Comparison of ENCODE assay signal across 8 cellular contexts in genomic region chr19:12786149-12786870, GRCh38. TPM values are rescaled to one million over a fixed set of nuclear protein-coding genes. Genes with fewer than 3 reads are reported as not detected.
DNase-seq lines count a peak whose midpoint lies in the region; ATAC-seq and TF ChIP-seq lines count a peak whose summit lies in the region.

No MANE protein-coding gene starts in this region.

- no peak for ATAC-seq in activated naive CD8-positive, alpha-beta T cell treated with anti-CD3 and anti-CD28 coated beads, Interleukin-2, amount 50 U/mL, for 24 hours
- no peak for ATAC-seq in thoracic aorta (ENCODE audit: insufficient number of reproducible peaks, low FRiP score, low read depth)
- no peak for ATAC-seq in HG03520 (IDR thresholded peaks at IDR 0.05; ENCODE audit: unreplicated experiment)

- no peaks in the 10 kb centered on the region for H3K9me3 Mint-ChIP-seq in activated naive CD8-positive, alpha-beta T cell treated with anti-CD3 and anti-CD28 coated beads, Interleukin-2, amount 50 U/mL, for 24 hours

- no peak overlapping the region for H3K4me3 Mint-ChIP-seq in activated naive CD8-positive, alpha-beta T cell treated with anti-CD3 and anti-CD28 coated beads, Interleukin-2, amount 50 U/mL, for 24 hours

- H3K9me3 ChIP-seq in liver (ENCODE audit: control insufficient read depth in 4 of 4, low read length in 3 of 4) (no peaks in the 10 kb centered on the region), thoracic aorta (no peaks in the 10 kb centered on the region)

- H3K36me3 Mint-ChIP-seq in activated naive CD8-positive, alpha-beta T cell treated with anti-CD3 and anti-CD28 coated beads, Interleukin-2, amount 50 U/mL, for 24 hours (ENCODE audit: low read depth): no peaks in the 10 kb centered on the region

- H3K4me3 ChIP-seq in liver (ENCODE audit: low read depth in 1 of 3, low read length in 3 of 3) (no peak overlapping the region), thoracic aorta (peak overlapping the region; percentile 11)

- H3K27me3 ChIP-seq in liver (ENCODE audit: control insufficient read depth in 4 of 4, insufficient read depth in 4 of 4, low read length in 3 of 4) (no peaks in the 10 kb centered on the region), thoracic aorta (replicated peaks; ENCODE audit: insufficient read depth) (no peaks in the 10 kb centered on the region)

- peaks cover 53% of the 10 kb centered on the region for H3K4me1 Mint-ChIP-seq in activated naive CD8-positive, alpha-beta T cell treated with anti-CD3 and anti-CD28 coated beads, Interleukin-2, amount 50 U/mL, for 24 hours

- no peaks in the 10 kb centered on the region for H3K36me3 ChIP-seq in liver (ENCODE audit: control insufficient read depth in 4 of 4, insufficient read depth in 3 of 4, low read depth in 1 of 4, low read length in 3 of 4)
- no peaks in the 10 kb centered on the region for H3K36me3 ChIP-seq in thoracic aorta

- H3K9ac ChIP-seq in liver (ENCODE audit: low read depth in 1 of 2, low read length in 2 of 2): no peak overlapping the region

- DNase-seq in NCI-H2196 (lab: John Stamatoyannopoulos, UW; ENCODE audit: unreplicated experiment) (peak; percentile 61), NCI-H2196 treated with DMSO at 0.1 percent for 48 hours (lab: John Stamatoyannopoulos, UW; ENCODE audit: unreplicated experiment) (no peak), thoracic aorta (ENCODE audit: low spot score) (no peak), DMS53 treated with DMSO at 0.1 percent for 48 hours (lab: John Stamatoyannopoulos, UW; ENCODE audit: unreplicated experiment) (no peak), NCI-H1930 (lab: John Stamatoyannopoulos, UW) (no peak)
- DNase-seq in activated naive CD8-positive, alpha-beta T cell treated with anti-CD3 and anti-CD28 coated beads, Interleukin-2, amount 50 U/mL, for 24 hours: no peak

- no peak for TF ChIP-seq RAD21 in liver (IDR thresholded peaks at IDR 0.05)

- no peaks in the 10 kb centered on the region for H3K27me3 Mint-ChIP-seq in activated naive CD8-positive, alpha-beta T cell treated with anti-CD3 and anti-CD28 coated beads, Interleukin-2, amount 50 U/mL, for 24 hours

- 56% methylated on average over 18 of the region's 18 CpGs for WGBS in liver

- H3K27ac Mint-ChIP-seq in activated naive CD8-positive, alpha-beta T cell treated with anti-CD3 and anti-CD28 coated beads, Interleukin-2, amount 50 U/mL, for 24 hours: peak overlapping the region; percentile 79

- TF ChIP-seq CTCF in liver (IDR thresholded peaks at IDR 0.05; ENCODE audit: low read depth, low read length, missing input control) (no peak), thoracic aorta (IDR thresholded peaks at IDR 0.05) (no peak)

- peak overlapping the region; percentile 67 to 86 for H3K27ac ChIP-seq in liver (ENCODE audit: low read depth in 1 of 2, low read length in 2 of 2)
- H3K27ac ChIP-seq in thoracic aorta: peak overlapping the region; percentile 99 to 100

- peaks cover 11 to 52% (median 31%) of the 10 kb centered on the region in 4 donors for H3K4me1 ChIP-seq in liver (ENCODE audit: control insufficient read depth in 4 of 4, insufficient read depth in 4 of 4, low read length in 3 of 4)
- peaks cover 53 to 74% of the 10 kb centered on the region in 2 donors for H3K4me1 ChIP-seq in thoracic aorta (ENCODE audit: control insufficient read depth in 1 of 2, low read depth in 2 of 2)

TF ChIP-seq in liver, 16 proteins besides CTCF, POLR2A, EP300 and RAD21:
- peak; percentile 10 for TF ChIP-seq SP1 (IDR thresholded peaks at IDR 0.05)
- TF ChIP-seq TAF1 (conservative IDR thresholded peaks at IDR 0.05): no peak
- no peak for TF ChIP-seq REST (IDR thresholded peaks at IDR 0.05)

RNA-seq across cellular contexts. Expression of gene JUNB, which starts 5.0 kb away (rescaled TPM):
- 10 to 100 TPM; 68.6 to 79.2 TPM for total RNA-seq in liver
- 10 to 100 TPM; 32.7 to 44.6 TPM for polyA plus RNA-seq in liver
- 1,000 to 10,000 TPM in 1 of 2 donors, 100 to 1,000 TPM in 1; 698 to 2,087 TPM for total RNA-seq in thoracic aorta

RNA-seq across cellular contexts. Expression of gene HOOK2, which starts 11.0 kb away (rescaled TPM):
- total RNA-seq in liver (10 to 100 TPM; 11.3 to 36.4 TPM), thoracic aorta (100 to 1,000 TPM in 1 of 2 donors, 10 to 100 TPM in 1; 22.6 to 102 TPM)
- 10 to 100 TPM; 12.9 to 17.0 TPM for polyA plus RNA-seq in liver

RNA-seq across cellular contexts. Expression of gene PRDX2, which starts 15.3 kb away (rescaled TPM):
- total RNA-seq in liver: 1,000 to 10,000 TPM in 1 of 2 donors, 100 to 1,000 TPM in 1; 222 to 1,737 TPM
- polyA plus RNA-seq in liver: 100 to 1,000 TPM; 265 to 301 TPM
- total RNA-seq in thoracic aorta: 100 to 1,000 TPM; 107 to 235 TPM

RNA-seq across cellular contexts. Expression of gene THSD8, which starts 15.6 kb away (rescaled TPM):
- total RNA-seq in liver (under 1 TPM in 1 of 2 donors, not detected in 1; 0.33 TPM), thoracic aorta (not detected)
- under 1 TPM; 0.22 to 0.35 TPM for polyA plus RNA-seq in liver

RNA-seq across cellular contexts. Expression of gene RNASEH2A, which starts 20.1 kb away (rescaled TPM):
- total RNA-seq in liver (10 to 100 TPM in 1 of 2 donors, 1 to 10 TPM in 1; 1.8 to 17.5 TPM), thoracic aorta (1 to 10 TPM; 3.0 to 7.9 TPM)
- polyA plus RNA-seq in liver: 1 to 10 TPM; 2.3 to 4.6 TPM

Comparison
In these comparisons a context has a peak if more than half of its experiments do, and no peak if none do; other contexts are left out.
1. RNA of gene JUNB, which starts 5.0 kb away (total RNA-seq): 698 to 2,087 TPM in thoracic aorta; 68.6 to 79.2 TPM in liver; every median in the first group is over 4 times any median in the second.